ENCODE assay signal across 32 cellular contexts in the genomic region with DNA sequence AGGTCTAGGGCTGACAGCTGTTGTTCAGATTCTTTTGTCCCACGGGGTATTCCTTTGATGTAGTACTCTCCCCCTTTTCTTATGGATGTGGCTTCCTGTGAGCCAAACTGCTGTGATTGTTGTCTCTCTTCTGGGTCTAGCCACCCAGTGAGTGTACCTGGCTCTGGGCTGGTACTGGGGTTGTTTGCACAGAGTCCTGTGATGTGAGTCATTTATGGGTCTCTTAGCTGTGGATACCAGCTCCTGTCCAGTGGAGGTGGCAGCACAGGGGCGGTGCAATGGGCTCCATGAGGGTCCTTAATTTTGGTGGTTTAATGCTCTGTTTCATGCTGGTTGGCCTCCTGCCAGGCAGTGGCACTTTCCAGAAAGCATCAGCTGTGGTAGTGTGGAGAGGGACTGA.
"Had no signal": no experiment of that assay in that cellular context is flagged by ENCODE, and none has a peak within 500 bp of the region (broad histone marks: within the 10 kb centered on the region; RNA-seq: fewer than 3 reads in every experiment).

No MANE protein-coding gene starts in this region.

- H3K36me3 Mint-ChIP-seq: activated CD4-positive, alpha-beta memory T cell treated with anti-CD3 and anti-CD28 coated beads for 36 hours; type B pancreatic cell had no signal

- ATAC-seq: activated CD4-positive, CD25-positive, alpha-beta regulatory T cell treated with anti-CD3 and anti-CD28 coated beads, Interleukin-2, amount 50 U/mL, for 24 hours; gastrocnemius medialis; left cardiac atrium; left ventricle myocardium superior; sciatic nerve; stimulated activated naive CD8-positive, alpha-beta T cell treated with anti-CD3 and anti-CD28 coated beads, Interleukin-15, Interleukin-2, amounts not matched to agents 100 U/mL and 50 U/mL, for 24 hours had no signal

- H3K4me3 ChIP-seq: gastrocnemius medialis, ovary, skin epidermis, testis, vagina had no signal

- H3K36me3 ChIP-seq: brain microvascular endothelial cell, gastrocnemius medialis, ovary, vagina had no signal

- FAIRE-seq: astrocyte, keratinocyte, TTC549 had no signal

- H3K4me1 ChIP-seq: gastrocnemius medialis, testis, vagina had no signal

- H3K27me3 ChIP-seq: brain microvascular endothelial cell, gastrocnemius medialis, ovary, testis, vagina had no signal

- H3K27me3 Mint-ChIP-seq: activated CD4-positive, alpha-beta memory T cell treated with anti-CD3 and anti-CD28 coated beads for 36 hours; activated CD4-positive, alpha-beta T cell treated with anti-CD3 and anti-CD28 coated beads, Interleukin-2, amount 10 ng/mL, durations not matched to agents 24 days and 14 days; activated T-cell treated with anti-CD3 and anti-CD28 coated beads, Interleukin-2, amount 50 U/mL, for 24 hours; dendritic cell treated with granulocyte-macrophage colony-stimulating factor and Interleukin-4, amounts not matched to agents 40 ng/mL and 50 ng/mL, for 4 days; naive B cell; progenitor cell of endocrine pancreas; type B pancreatic cell had no signal

- H3K27ac Mint-ChIP-seq: activated CD4-positive, alpha-beta memory T cell treated with anti-CD3 and anti-CD28 coated beads for 36 hours; activated CD4-positive, alpha-beta T cell treated with anti-CD3 and anti-CD28 coated beads, Interleukin-2, amount 10 ng/mL, durations not matched to agents 24 days and 14 days; activated T-cell treated with anti-CD3 and anti-CD28 coated beads, Interleukin-2, amount 50 U/mL, for 24 hours; dendritic cell treated with granulocyte-macrophage colony-stimulating factor and Interleukin-4, amounts not matched to agents 40 ng/mL and 50 ng/mL, for 4 days; progenitor cell of endocrine pancreas had no signal

- H3K27ac ChIP-seq: brain microvascular endothelial cell, gastrocnemius medialis, ovary, skin epidermis, testis, vagina, VCaP had no signal

- DNase-seq: activated CD4-positive, alpha-beta memory T cell treated with anti-CD3 and anti-CD28 coated beads for 36 hours; activated CD4-positive, alpha-beta T cell treated with anti-CD3 and anti-CD28 coated beads, Interleukin-2, amount 10 ng/mL, durations not matched to agents 24 days and 14 days; activated CD8-positive, alpha-beta memory T cell treated with anti-CD3 and anti-CD28 coated beads, Interleukin-2, amount 50 U/mL, for 48 hours; activated gamma-delta T cell treated with Interleukin-2 at 50 U/mL for 16 hours; activated naive CD4-positive, alpha-beta T cell treated with anti-CD3 and anti-CD28 coated beads, Interleukin-2, amount 50 U/mL, for 16 hours; activated T-cell treated with anti-CD3 and anti-CD28 coated beads, Interleukin-2, amount 50 U/mL, for 24 hours; amniotic stem cell; brain microvascular endothelial cell; caudate nucleus; gastrocnemius medialis; glutamatergic neuron; left cardiac atrium; left ventricle myocardium superior; naive B cell; ovary; retina; stimulated activated CD4-positive, alpha-beta T cell treated with anti-CD3 and anti-CD28 coated beads, Interleukin-12 subunit alpha, Interleukin-12 subunit beta, amount 100 ng/mL, for 4 hours; stimulated activated CD4-positive, alpha-beta T cell treated with anti-CD3 and anti-CD28 coated beads, Interleukin-4, amount 100 ng/mL, for 1 hour; stimulated activated naive CD8-positive, alpha-beta T cell treated with anti-CD3 and anti-CD28 coated beads, Interleukin-15, Interleukin-2, amounts not matched to agents 100 U/mL and 50 U/mL, for 24 hours; T-helper 9 cell; testis had no signal

- H3K4me1 Mint-ChIP-seq: activated CD4-positive, alpha-beta T cell treated with anti-CD3 and anti-CD28 coated beads, Interleukin-2, amount 10 ng/mL, durations not matched to agents 24 days and 14 days; naive B cell had no signal

- H3K4me3 Mint-ChIP-seq: activated CD4-positive, alpha-beta memory T cell treated with anti-CD3 and anti-CD28 coated beads for 36 hours; activated CD4-positive, alpha-beta T cell treated with anti-CD3 and anti-CD28 coated beads, Interleukin-2, amount 10 ng/mL, durations not matched to agents 24 days and 14 days; activated T-cell treated with anti-CD3 and anti-CD28 coated beads, Interleukin-2, amount 50 U/mL, for 24 hours; dendritic cell treated with granulocyte-macrophage colony-stimulating factor and Interleukin-4, amounts not matched to agents 40 ng/mL and 50 ng/mL, for 4 days; naive B cell; type B pancreatic cell had no signal

- H3K9me3 ChIP-seq: gastrocnemius medialis, ovary, testis, vagina had no signal
